Comparison of ENCODE assay signal across 1 cellular context in genomic region chr12:121819212-121819949, GRCh38.
TF ChIP-seq lines count a peak whose summit lies in the region.

No MANE protein-coding gene starts in this region.

TF ChIP-seq in HepG2, 621 proteins besides CTCF, POLR2A, EP300 and RAD21:
- TF ChIP-seq AGO2 (optimal IDR thresholded peaks at IDR 0.05; ENCODE audit: low read depth, low read length) (peak; percentile 57), SIN3B (IDR thresholded peaks at IDR 0.05; ENCODE audit: low read length) (no peak), FOXO4 (CRISPR knock-in tag; conservative IDR thresholded peaks at IDR 0.05) (no peak), ZNF609 (CRISPR knock-in tag; IDR thresholded peaks at IDR 0.05; ENCODE audit: borderline replicate concordance) (no peak), ZFX (CRISPR knock-in tag; IDR thresholded peaks at IDR 0.05; ENCODE audit: low read depth) (no peak), ZNF484 (CRISPR knock-in tag; IDR thresholded peaks at IDR 0.05; ENCODE audit: borderline replicate concordance, low read depth) (no peak), ZNF564 (CRISPR knock-in tag; IDR thresholded peaks at IDR 0.05) (no peak), ARID3A (IDR thresholded peaks at IDR 0.05; ENCODE audit: low read depth, low read length) (no peak), RBFOX2 (IDR thresholded peaks at IDR 0.05; ENCODE audit: low read depth, low read length) (0 out of 2 replicates have a peak, but pooled peaks have one; percentile 18), PRDM4 (CRISPR knock-in tag; IDR thresholded peaks at IDR 0.05; ENCODE audit: borderline replicate concordance) (no peak), KLF16 (CRISPR knock-in tag; IDR thresholded peaks at IDR 0.05) (no peak)
